Comparison of ENCODE assay signal across 8 cellular contexts in the genomic region with DNA sequence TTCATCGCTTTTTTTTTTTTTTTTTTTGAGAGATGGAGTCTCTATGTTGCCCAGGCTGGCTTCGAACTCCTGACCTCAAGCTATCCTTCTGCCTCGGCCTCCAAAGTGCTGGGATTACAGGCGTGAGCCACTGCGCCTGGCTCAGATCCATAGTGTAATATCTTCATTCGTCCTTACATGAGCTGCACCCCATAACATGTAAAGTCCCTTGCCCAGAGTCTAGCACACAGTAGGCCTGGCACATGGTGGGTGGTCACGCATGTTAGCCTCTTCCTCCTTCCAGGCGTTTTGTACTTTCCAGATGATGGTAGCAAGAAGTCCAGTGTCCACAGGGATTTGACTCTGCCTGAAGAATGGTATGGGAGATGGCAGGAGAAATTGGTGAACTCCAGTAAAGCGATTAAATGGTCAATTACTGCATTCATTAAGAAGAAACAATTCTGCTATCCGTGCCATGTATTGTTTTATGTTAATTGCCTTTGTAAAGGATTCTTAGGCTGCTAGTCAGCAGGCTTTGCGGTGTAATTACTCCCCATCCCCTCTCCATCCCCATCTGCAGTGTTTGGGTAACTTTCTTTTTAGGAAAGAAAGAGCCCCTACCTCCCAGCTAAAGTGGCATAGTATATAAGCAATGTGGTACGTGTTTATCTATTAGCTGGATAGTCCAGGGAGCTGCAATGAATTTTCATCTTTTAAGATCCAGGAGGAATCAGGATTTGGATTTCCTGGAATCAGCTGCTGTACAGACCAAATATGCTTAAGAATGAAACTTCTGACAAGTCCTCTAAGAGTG. TPM values are rescaled to one million over a fixed set of nuclear protein-coding genes. Genes with fewer than 3 reads are reported as not detected.
A peak's percentile ranks its signal among the peaks of the same experiment; 100 is the strongest.
DNase-seq lines count a peak whose midpoint lies in the region; ATAC-seq and TF ChIP-seq lines count a peak whose summit lies in the region.

No MANE protein-coding gene starts in this region.

- H3K4me1 ChIP-seq in CD8-positive, alpha-beta memory T cell (ENCODE audit: insufficient read depth, low read length) = peaks cover 27% of the 10 kb centered on the region
- H3K4me1 ChIP-seq in RWPE2 (ENCODE audit: insufficient read depth, poor library complexity, severe bottlenecking) (no peaks in the 10 kb centered on the region), esophagus muscularis mucosa (peaks cover 6 to 37% (median 28%) of the 10 kb centered on the region in 4 donors), parathyroid adenoma (no peaks in the 10 kb centered on the region)

- H3K27me3 Mint-ChIP-seq in CD8-positive, alpha-beta memory T cell = peaks cover 19 to 42% of the 10 kb centered on the region in 2 donors

- CTCF ChIA-PET in CD8-positive, alpha-beta memory T cell (lab: Charles Lee) = no interaction called here

- H2AFZ ChIP-seq in parathyroid adenoma = peak overlapping the region; percentile 88

- no peaks in the 10 kb centered on the region for H3K79me2 ChIP-seq in parathyroid adenoma

- 42% methylated on average over 12 of the region's 12 CpGs for WGBS in esophagus muscularis mucosa

- TF ChIP-seq CTCF in RWPE2 (IDR thresholded peaks at IDR 0.05; ENCODE audit: poor library complexity, severe bottlenecking) = no peak
- TF ChIP-seq CTCF in esophagus muscularis mucosa (IDR thresholded peaks at IDR 0.05) = no peak
- TF ChIP-seq CTCF in parathyroid adenoma (IDR thresholded peaks at IDR 0.05) = no peak

- H3K27ac ChIP-seq in CD8-positive, alpha-beta memory T cell (ENCODE audit: low read depth, low read length) = no peak overlapping the region
- peak overlapping the region; percentile 26 for H3K27ac ChIP-seq in RWPE2 (ENCODE audit: poor library complexity, severe bottlenecking)
- peak overlapping the region; percentile 62 to 83 (median 77) for H3K27ac ChIP-seq in esophagus muscularis mucosa (replicated peaks in 1 of 4)
- H3K27ac ChIP-seq in parathyroid adenoma = no peak overlapping the region

- peak overlapping the region; percentile 85 to 91 (median 89) for H3K4me3 Mint-ChIP-seq in CD8-positive, alpha-beta memory T cell

- H3K4me3 ChIP-seq in CD8-positive, alpha-beta memory T cell (ENCODE audit: low read length) = peak overlapping the region; percentile 43
- H3K4me3 ChIP-seq in RWPE2 (ENCODE audit: severe bottlenecking) (peak overlapping the region; percentile 71), esophagus muscularis mucosa (peak overlapping the region; percentile 74 to 97 (median 92)), parathyroid adenoma (ENCODE audit: low read depth, low read length) (peak overlapping the region; percentile 75)

- intact Hi-C loops in esophagus muscularis mucosa (cut with DNase I) = loop anchor here (10.0 kb wide), 1 partner anchor 208 kb away; no protein-coding TSS in a partner anchor

- ATAC-seq in RWPE2 (ENCODE audit: low read depth) = no peak
- no peak for ATAC-seq in HG02852 (IDR thresholded peaks at IDR 0.05; ENCODE audit: unreplicated experiment)

- H3K9ac ChIP-seq in parathyroid adenoma = no peak overlapping the region

- TF ChIP-seq POLR2A in esophagus muscularis mucosa (IDR thresholded peaks at IDR 0.05; ENCODE audit: low read depth) = no peak

- peaks cover 0 to 4% (median 0%) of the 10 kb centered on the region in 3 donors for H3K36me3 Mint-ChIP-seq in CD8-positive, alpha-beta memory T cell

- POLR2A ChIA-PET in CD8-positive, alpha-beta memory T cell (lab: Charles Lee) = no interaction called here

- no peak for DNase-seq in CD8-positive, alpha-beta memory T cell
- no peak for DNase-seq in RWPE2 (ENCODE audit: low spot score)
- no peak for DNase-seq in esophagus muscularis mucosa (ENCODE audit: extremely low spot score)
- no peak for DNase-seq in NCI-H2081 (lab: John Stamatoyannopoulos, UW)
- DNase-seq in NCI-H2171 treated with DMSO at 0.1 percent for 48 hours (lab: John Stamatoyannopoulos, UW) = no peak
- DNase-seq in DMS 273 treated with DMSO at 0.1 percent for 48 hours (lab: John Stamatoyannopoulos, UW) = no peak

- H3K4me1 Mint-ChIP-seq in CD8-positive, alpha-beta memory T cell = peaks cover 31 to 42% (median 39%) of the 10 kb centered on the region in 3 donors

- H3K27ac Mint-ChIP-seq in CD8-positive, alpha-beta memory T cell = peak overlapping the region in 7 of 8 donors; percentile 12 to 97 (median 70)

- no peak for TF ChIP-seq EP300 in esophagus muscularis mucosa (IDR thresholded peaks at IDR 0.05)

- H3K9me3 ChIP-seq in CD8-positive, alpha-beta memory T cell (ENCODE audit: low read length) = no peaks in the 10 kb centered on the region
- H3K9me3 ChIP-seq in RWPE2 (ENCODE audit: severe bottlenecking) (no peaks in the 10 kb centered on the region), esophagus muscularis mucosa (no peaks in the 10 kb centered on the region), parathyroid adenoma (ENCODE audit: control insufficient read depth, low read length) (no peaks in the 10 kb centered on the region)

- no peaks in the 10 kb centered on the region for H3K9me3 Mint-ChIP-seq in CD8-positive, alpha-beta memory T cell

- H3K27me3 ChIP-seq in CD8-positive, alpha-beta memory T cell (ENCODE audit: insufficient read depth, low read length, poor library complexity, severe bottlenecking) = no peaks in the 10 kb centered on the region
- H3K27me3 ChIP-seq in RWPE2 (ENCODE audit: insufficient read depth, poor library complexity, severe bottlenecking) (no peaks in the 10 kb centered on the region), esophagus muscularis mucosa (no peaks in the 10 kb centered on the region), parathyroid adenoma (ENCODE audit: control insufficient read depth, insufficient read depth, low read length) (no peaks in the 10 kb centered on the region)

- H3K4me2 ChIP-seq in parathyroid adenoma (ENCODE audit: low read length) = peak overlapping the region; percentile 93

- H3K36me3 ChIP-seq in CD8-positive, alpha-beta memory T cell (ENCODE audit: insufficient read depth, low read length) = no peaks in the 10 kb centered on the region
- H3K36me3 ChIP-seq in RWPE2 (ENCODE audit: low read depth) (no peaks in the 10 kb centered on the region; the same call in none of the 2 replicates), esophagus muscularis mucosa (no peaks in the 10 kb centered on the region), parathyroid adenoma (ENCODE audit: control insufficient read depth, insufficient read depth, low read length) (no peaks in the 10 kb centered on the region)

RNA-seq across cellular contexts. Expression of a gene that starts 1.2 kb away (rescaled TPM):
- total RNA-seq in CD8-positive, alpha-beta memory T cell = 1 to 10 TPM; 1.7 to 1.9 TPM
- polyA plus RNA-seq in CD8-positive, alpha-beta memory T cell = 2.7 TPM
- 10 to 100 TPM in 3 of 4 donors, 1 to 10 TPM in 1; 9.6 to 22.4 (median 14.4) TPM for total RNA-seq in esophagus muscularis mucosa

Comparison
In these comparisons a context has a peak if more than half of its experiments do, and no peak if none do; other contexts are left out.
1. H3K27ac ChIP-seq: peak in RWPE2 (single experiment) and esophagus muscularis mucosa (4 of 4); none in CD8-positive, alpha-beta memory T cell (single experiment) and parathyroid adenoma (single experiment).
2. Peak in every context shown above with its lines, with median percentiles within 50 percentile points of each other: H3K4me3 ChIP-seq.